In the genomic region with DNA sequence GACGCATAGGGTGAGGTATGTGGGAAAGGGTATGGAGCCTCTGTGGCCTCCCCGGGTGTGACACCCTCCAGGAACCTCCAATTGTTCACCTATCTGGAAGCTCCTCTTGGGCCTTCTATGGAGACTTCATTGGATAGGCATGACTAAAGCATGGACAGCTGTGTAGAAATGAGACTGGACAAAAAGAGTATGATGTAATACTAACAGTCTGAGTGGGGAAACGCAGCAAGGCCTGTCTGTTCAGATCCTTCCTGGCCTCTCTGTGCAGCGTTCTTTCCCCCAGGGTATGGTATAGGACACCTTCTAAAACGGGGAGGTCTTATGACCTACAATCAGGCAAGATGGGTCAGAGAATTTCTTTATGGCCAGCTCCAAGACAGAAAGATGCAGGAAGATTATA, we compare ENCODE assay signal across 19 cellular contexts.
"Had no signal": no experiment of that assay in that cellular context is flagged by ENCODE, and none has a peak within 500 bp of the region (broad histone marks: within the 10 kb centered on the region; RNA-seq: fewer than 3 reads in every experiment).

No MANE protein-coding gene starts in this region.

- FAIRE-seq: RCC 7860 had no signal

- H3K4me2 ChIP-seq: SK-N-SH had no signal

- H3K9me3 ChIP-seq: SK-N-SH had no signal

- H3K9ac ChIP-seq: SK-N-SH had no signal

- DNase-seq: KBM-7, MV-4-11, NCI-H1048, NCI-H1105, NCI-H1417, NCI-H1436 treated with DMSO at 0.1 percent for 48 hours, NCI-H1694, NCI-H187 treated with DMSO at 0.1 percent for 48 hours, NCI-H2029 treated with DMSO at 0.1 percent for 48 hours, NCI-H2227 treated with DMSO at 0.1 percent for 48 hours, NCI-H524, NCI-H69, NCI-H774, Right ventricle myocardium superior, RPMI8226, SIG-M5, SK-N-SH, SW 1271 had no signal
